ENCODE assay signal across 1 cellular context in the genomic region with DNA sequence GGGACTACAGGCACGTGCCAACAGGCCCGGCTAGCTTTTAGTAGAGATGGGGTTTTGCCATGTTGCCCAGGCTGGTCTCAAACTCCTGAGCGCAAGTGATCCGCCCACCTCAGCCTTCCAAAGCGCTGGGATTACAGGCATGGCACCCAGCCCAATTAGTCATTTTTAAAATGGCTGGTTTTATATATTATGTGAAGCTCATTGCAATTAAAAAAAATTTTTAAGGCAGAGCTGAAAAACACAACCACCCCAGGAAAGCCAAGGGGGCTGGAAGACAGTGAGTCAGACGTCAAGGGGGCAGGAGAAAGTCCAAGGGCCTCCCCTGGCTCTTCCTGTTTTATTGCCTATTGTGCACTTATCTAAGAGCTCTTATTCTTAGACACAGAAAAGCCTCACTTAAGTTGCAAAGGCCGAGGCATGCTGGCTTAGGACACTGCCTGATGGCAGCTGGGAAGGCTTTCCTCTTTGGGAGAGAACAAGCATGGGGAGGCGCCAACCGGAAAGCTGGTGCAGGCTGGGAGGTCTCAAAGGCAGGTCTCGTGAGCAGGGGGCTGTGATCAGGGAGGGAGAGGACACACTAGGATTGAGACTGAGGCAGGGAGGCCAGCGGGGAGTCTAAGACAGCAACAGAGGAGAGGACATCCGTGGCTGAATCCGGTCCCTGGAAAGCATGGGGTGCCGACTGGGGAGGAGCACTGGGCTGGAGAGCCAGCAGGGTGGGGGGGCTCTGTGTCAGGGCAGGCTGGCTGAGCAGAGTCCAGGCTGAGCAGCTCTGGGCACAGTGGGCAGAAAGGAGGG.
TF ChIP-seq lines count a peak whose summit lies in the region.

No MANE protein-coding gene starts in this region.

TF ChIP-seq in GM23338, 12 proteins besides CTCF, POLR2A, EP300 and RAD21 (continued from another document):
- TF ChIP-seq, protein P1, sequence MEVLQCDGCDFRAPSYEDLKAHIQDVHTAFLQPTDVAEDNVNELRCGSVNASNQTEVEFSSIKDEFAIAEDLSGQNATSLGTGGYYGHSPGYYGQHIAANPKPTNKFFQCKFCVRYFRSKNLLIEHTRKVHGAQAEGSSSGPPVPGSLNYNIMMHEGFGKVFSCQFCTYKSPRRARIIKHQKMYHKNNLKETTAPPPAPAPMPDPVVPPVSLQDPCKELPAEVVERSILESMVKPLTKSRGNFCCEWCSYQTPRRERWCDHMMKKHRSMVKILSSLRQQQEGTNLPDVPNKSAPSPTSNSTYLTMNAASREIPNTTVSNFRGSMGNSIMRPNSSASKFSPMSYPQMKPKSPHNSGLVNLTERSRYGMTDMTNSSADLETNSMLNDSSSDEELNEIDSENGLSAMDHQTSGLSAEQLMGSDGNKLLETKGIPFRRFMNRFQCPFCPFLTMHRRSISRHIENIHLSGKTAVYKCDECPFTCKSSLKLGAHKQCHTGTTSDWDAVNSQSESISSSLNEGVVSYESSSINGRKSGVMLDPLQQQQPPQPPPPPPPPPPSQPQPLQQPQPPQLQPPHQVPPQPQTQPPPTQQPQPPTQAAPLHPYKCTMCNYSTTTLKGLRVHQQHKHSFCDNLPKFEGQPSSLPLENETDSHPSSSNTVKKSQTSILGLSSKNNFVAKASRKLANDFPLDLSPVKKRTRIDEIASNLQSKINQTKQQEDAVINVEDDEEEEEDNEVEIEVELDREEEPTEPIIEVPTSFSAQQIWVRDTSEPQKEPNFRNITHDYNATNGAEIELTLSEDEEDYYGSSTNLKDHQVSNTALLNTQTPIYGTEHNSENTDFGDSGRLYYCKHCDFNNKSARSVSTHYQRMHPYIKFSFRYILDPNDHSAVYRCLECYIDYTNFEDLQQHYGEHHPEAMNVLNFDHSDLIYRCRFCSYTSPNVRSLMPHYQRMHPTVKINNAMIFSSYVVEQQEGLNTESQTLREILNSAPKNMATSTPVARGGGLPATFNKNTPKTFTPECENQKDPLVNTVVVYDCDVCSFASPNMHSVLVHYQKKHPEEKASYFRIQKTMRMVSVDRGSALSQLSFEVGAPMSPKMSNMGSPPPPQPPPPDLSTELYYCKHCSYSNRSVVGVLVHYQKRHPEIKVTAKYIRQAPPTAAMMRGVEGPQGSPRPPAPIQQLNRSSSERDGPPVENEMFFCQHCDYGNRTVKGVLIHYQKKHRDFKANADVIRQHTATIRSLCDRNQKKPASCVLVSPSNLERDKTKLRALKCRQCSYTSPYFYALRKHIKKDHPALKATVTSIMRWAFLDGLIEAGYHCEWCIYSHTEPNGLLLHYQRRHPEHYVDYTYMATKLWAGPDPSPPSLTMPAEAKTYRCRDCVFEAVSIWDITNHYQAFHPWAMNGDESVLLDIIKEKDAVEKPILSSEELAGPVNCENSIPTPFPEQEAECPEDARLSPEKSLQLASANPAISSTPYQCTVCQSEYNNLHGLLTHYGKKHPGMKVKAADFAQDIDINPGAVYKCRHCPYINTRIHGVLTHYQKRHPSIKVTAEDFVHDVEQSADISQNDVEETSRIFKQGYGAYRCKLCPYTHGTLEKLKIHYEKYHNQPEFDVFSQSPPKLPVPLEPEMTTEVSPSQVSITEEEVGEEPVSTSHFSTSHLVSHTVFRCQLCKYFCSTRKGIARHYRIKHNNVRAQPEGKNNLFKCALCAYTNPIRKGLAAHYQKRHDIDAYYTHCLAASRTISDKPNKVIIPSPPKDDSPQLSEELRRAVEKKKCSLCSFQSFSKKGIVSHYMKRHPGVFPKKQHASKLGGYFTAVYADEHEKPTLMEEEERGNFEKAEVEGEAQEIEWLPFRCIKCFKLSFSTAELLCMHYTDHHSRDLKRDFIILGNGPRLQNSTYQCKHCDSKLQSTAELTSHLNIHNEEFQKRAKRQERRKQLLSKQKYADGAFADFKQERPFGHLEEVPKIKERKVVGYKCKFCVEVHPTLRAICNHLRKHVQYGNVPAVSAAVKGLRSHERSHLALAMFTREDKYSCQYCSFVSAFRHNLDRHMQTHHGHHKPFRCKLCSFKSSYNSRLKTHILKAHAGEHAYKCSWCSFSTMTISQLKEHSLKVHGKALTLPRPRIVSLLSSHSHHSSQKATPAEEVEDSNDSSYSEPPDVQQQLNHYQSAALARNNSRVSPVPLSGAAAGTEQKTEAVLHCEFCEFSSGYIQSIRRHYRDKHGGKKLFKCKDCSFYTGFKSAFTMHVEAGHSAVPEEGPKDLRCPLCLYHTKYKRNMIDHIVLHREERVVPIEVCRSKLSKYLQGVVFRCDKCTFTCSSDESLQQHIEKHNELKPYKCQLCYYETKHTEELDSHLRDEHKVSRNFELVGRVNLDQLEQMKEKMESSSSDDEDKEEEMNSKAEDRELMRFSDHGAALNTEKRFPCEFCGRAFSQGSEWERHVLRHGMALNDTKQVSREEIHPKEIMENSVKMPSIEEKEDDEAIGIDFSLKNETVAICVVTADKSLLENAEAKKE (CRISPR knock-in tag; IDR thresholded peaks at IDR 0.05): no peak
- TF ChIP-seq CREB1 (CRISPR knock-in tag; IDR thresholded peaks at IDR 0.05; ENCODE audit: low read depth): no peak
- no peak for TF ChIP-seq EZH2 (IDR thresholded peaks at IDR 0.05; ENCODE audit: low read depth, unreplicated experiment)
- TF ChIP-seq STAT1 (IDR thresholded peaks at IDR 0.05; ENCODE audit: unreplicated experiment): no peak
